Comparison of ENCODE assay signal across 13 cellular contexts in genomic region chr6:210778-211177, GRCh38.
"Had no signal": no experiment of that assay in that cellular context is flagged by ENCODE, and none has a peak within 500 bp of the region (broad histone marks: within the 10 kb centered on the region; RNA-seq: fewer than 3 reads in every experiment).

No MANE protein-coding gene starts in this region.

- ATAC-seq: left colon; mucosa of descending colon; naive thymus-derived CD8-positive, alpha-beta T cell; right lobe of liver had no signal

- H3K4me3 Mint-ChIP-seq: activated T-cell treated with anti-CD3 and anti-CD28 coated beads, Interleukin-2, amount 50 U/mL, for 24 hours had no signal

- DNase-seq: activated T-cell treated with anti-CD3 and anti-CD28 coated beads, Interleukin-2, amount 50 U/mL, for 24 hours; effector CD4-positive, alpha-beta T cell; foreskin melanocyte; head of caudate nucleus; left colon; mammary epithelial cell; mucosa of descending colon; naive thymus-derived CD8-positive, alpha-beta T cell; occipital lobe; right lobe of liver; stimulated activated naive CD4-positive, alpha-beta T cell; T1000 had no signal

- H3K36me3 Mint-ChIP-seq: naive thymus-derived CD8-positive, alpha-beta T cell had no signal

- H3K27ac Mint-ChIP-seq: activated T-cell treated with anti-CD3 and anti-CD28 coated beads, Interleukin-2, amount 50 U/mL, for 24 hours had no signal

- FAIRE-seq: colon had no signal

- H3K27me3 Mint-ChIP-seq: naive thymus-derived CD8-positive, alpha-beta T cell had no signal

- H3K9me3 Mint-ChIP-seq: naive thymus-derived CD8-positive, alpha-beta T cell had no signal
